Comparison of ENCODE assay signal across 17 cellular contexts in genomic region chr4:87932718-87933136, GRCh38. TPM values are rescaled to one million over a fixed set of nuclear protein-coding genes. Genes with fewer than 3 reads are reported as not detected.
DNase-seq lines count a peak whose midpoint lies in the region; ATAC-seq lines count a peak whose summit lies in the region.
"Had no signal": no experiment of that assay in that cellular context is flagged by ENCODE, and none has a peak within 500 bp of the region (broad histone marks: within the 10 kb centered on the region; RNA-seq: fewer than 3 reads in every experiment).

No MANE protein-coding gene starts in this region.

- H3K9me3 Mint-ChIP-seq in stimulated activated effector memory CD8-positive, alpha-beta T cell treated with anti-CD3 and anti-CD28 coated beads, Interleukin-12 subunit alpha, Interleukin-12 subunit beta, amount 100 ng/mL, for 72 hours: peaks cover 6% of the 10 kb centered on the region
- H3K9me3 Mint-ChIP-seq: T-helper 1 cell treated with Interleukin-12 subunit alpha and Interleukin-12 subunit beta and Interleukin-4 antibody, amounts not matched to agents 30 μg/mL and 1 μg/mL, for 36 hours had no signal

- no peak overlapping the region for H3K27ac Mint-ChIP-seq in stimulated activated effector memory CD8-positive, alpha-beta T cell treated with anti-CD3 and anti-CD28 coated beads, Interleukin-12 subunit alpha, Interleukin-12 subunit beta, amount 100 ng/mL, for 72 hours
- H3K27ac Mint-ChIP-seq: IgD-negative memory B cell; T-helper 1 cell treated with Interleukin-12 subunit alpha and Interleukin-12 subunit beta and Interleukin-4 antibody, amounts not matched to agents 30 μg/mL and 1 μg/mL, for 36 hours had no signal

- H3K4me1 Mint-ChIP-seq in stimulated activated effector memory CD8-positive, alpha-beta T cell treated with anti-CD3 and anti-CD28 coated beads, Interleukin-12 subunit alpha, Interleukin-12 subunit beta, amount 100 ng/mL, for 72 hours: no peaks in the 10 kb centered on the region

- DNase-seq in HT1080 (ENCODE audit: low read depth): peak; percentile 59
- peak; percentile 42 for DNase-seq in NCI-H226
- peak; percentile 65 for DNase-seq in amniotic epithelial cell (ENCODE audit: low read depth)
- no peak for DNase-seq in stimulated activated effector memory CD8-positive, alpha-beta T cell treated with anti-CD3 and anti-CD28 coated beads, Interleukin-12 subunit alpha, Interleukin-12 subunit beta, amount 100 ng/mL, for 72 hours (ENCODE audit: low spot score in 2 of 2)
- no peak for DNase-seq in RKO (ENCODE audit: low spot score)
- DNase-seq: AML-193, DMS79, Kasumi-1, NCI-H1694 treated with DMSO at 0.1 percent for 48 hours, NCI-H510A, NCI-H748 treated with DMSO at 0.1 percent for 48 hours, SIG-M5 had no signal

- no peak overlapping the region for H3K4me3 Mint-ChIP-seq in stimulated activated effector memory CD8-positive, alpha-beta T cell treated with anti-CD3 and anti-CD28 coated beads, Interleukin-12 subunit alpha, Interleukin-12 subunit beta, amount 100 ng/mL, for 72 hours
- H3K4me3 Mint-ChIP-seq: IgD-negative memory B cell; T-helper 1 cell treated with Interleukin-12 subunit alpha and Interleukin-12 subunit beta and Interleukin-4 antibody, amounts not matched to agents 30 μg/mL and 1 μg/mL, for 36 hours had no signal

- peak; percentile 24 for ATAC-seq in stimulated activated effector memory CD8-positive, alpha-beta T cell treated with anti-CD3 and anti-CD28 coated beads, Interleukin-12 subunit alpha, Interleukin-12 subunit beta, amount 100 ng/mL, for 72 hours
- ATAC-seq in HG03565 (IDR thresholded peaks at IDR 0.05; ENCODE audit: unreplicated experiment) (no peak), HG02798 (IDR thresholded peaks at IDR 0.05; ENCODE audit: poor library complexity, unreplicated experiment) (no peak), HG03039 (IDR thresholded peaks at IDR 0.05; ENCODE audit: unreplicated experiment) (no peak)

- no peaks in the 10 kb centered on the region for H3K36me3 Mint-ChIP-seq in stimulated activated effector memory CD8-positive, alpha-beta T cell treated with anti-CD3 and anti-CD28 coated beads, Interleukin-12 subunit alpha, Interleukin-12 subunit beta, amount 100 ng/mL, for 72 hours
- H3K36me3 Mint-ChIP-seq: IgD-negative memory B cell had no signal

RNA-seq across cellular contexts. Expression of gene SPP1, which starts 42.8 kb away (rescaled TPM):
- total RNA-seq in HT1080 (2014; rRNA removed; shearing (Covaris generic)): 30.6 and 37.1 TPM in 2 replicates
- polyA plus RNA-seq in HT1080 (2015; cell fraction: cytosol; rRNA removed): 10.1 and 12.0 TPM in 2 replicates
- 15.8 and 19.7 TPM in 2 replicates for polyA plus RNA-seq in HT1080 (2015; cell fraction: nucleus; rRNA removed)
- polyA plus RNA-seq: IgD-negative memory B cell had no signal

Comparison
In these comparisons a context has a peak if more than half of its experiments do, and no peak if none do; other contexts are left out.
1. DNase-seq: peak in HT1080 (single experiment), NCI-H226 (single experiment) and amniotic epithelial cell (single experiment); none in stimulated activated effector memory CD8-positive, alpha-beta T cell treated with anti-CD3 and anti-CD28 coated beads, Interleukin-12 subunit alpha, Interleukin-12 subunit beta, amount 100 ng/mL, for 72 hours (0 of 2) and RKO (single experiment).